10 cellular contexts compared by ENCODE assay signal in the genomic region with DNA sequence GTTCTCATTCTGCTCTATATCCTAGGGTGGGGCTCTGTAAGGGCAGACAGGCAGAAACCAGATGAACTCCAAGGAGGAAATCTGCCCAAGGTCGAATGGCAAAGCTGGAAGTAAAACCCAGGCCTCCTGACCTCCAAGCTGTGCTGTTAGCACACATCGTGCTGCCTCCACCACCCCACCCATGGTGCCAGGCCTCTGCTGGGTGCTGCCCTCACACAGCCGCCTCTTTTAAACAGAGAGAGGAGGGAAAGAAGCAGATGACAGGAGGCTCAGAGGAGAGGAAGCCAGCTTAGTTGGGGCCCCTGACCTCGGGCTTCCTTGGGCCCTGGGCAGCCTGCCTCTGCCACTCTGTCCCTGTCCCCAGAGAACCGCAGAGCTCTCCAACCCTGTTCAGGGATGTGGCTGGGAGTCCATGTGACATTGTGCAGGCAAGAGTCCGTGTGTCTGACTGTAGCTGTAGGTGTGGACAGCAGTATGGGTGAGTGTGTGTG. TPM values are rescaled to one million over a fixed set of nuclear protein-coding genes. Genes with fewer than 3 reads are reported as not detected.
DNase-seq lines count a peak whose midpoint lies in the region; ATAC-seq and TF ChIP-seq lines count a peak whose summit lies in the region.
"Had no signal": no experiment of that assay in that cellular context is flagged by ENCODE, and none has a peak within 500 bp of the region (broad histone marks: within the 10 kb centered on the region; RNA-seq: fewer than 3 reads in every experiment).

No MANE protein-coding gene starts in this region.

- intact Hi-C loops in upper lobe of right lung (cut with DNase I) (no loop called here), A673 (cut with micrococcal nuclease; ENCODE audit: unreplicated experiment) (no loop called here)

- H3K36me3 ChIP-seq in muscle layer of colon (ENCODE audit: insufficient read depth, low read length): no peaks in the 10 kb centered on the region
- no peaks in the 10 kb centered on the region for H3K36me3 ChIP-seq in upper lobe of right lung
- no peaks in the 10 kb centered on the region for H3K36me3 ChIP-seq in A673 (ENCODE audit: insufficient read depth, low read length, poor library complexity, severe bottlenecking)

- H3K9me3 ChIP-seq in muscle layer of colon (ENCODE audit: low read length) (no peaks in the 10 kb centered on the region), upper lobe of right lung (no peaks in the 10 kb centered on the region), A673 (ENCODE audit: low read depth, low read length, poor library complexity, severe bottlenecking) (no peaks in the 10 kb centered on the region)

- CTCF ChIA-PET in A673 (lab: Charles Lee): no interaction called here

- H3K36me3 Mint-ChIP-seq in T-helper 1 cell treated with Interleukin-12 subunit alpha and Interleukin-12 subunit beta and Interleukin-4 antibody, amounts not matched to agents 30 μg/mL and 1 μg/mL, for 36 hours (ENCODE audit: low read depth): no peaks in the 10 kb centered on the region

- ATAC-seq in upper lobe of right lung (peak; percentile 59), GM19455 (IDR thresholded peaks at IDR 0.05; ENCODE audit: unreplicated experiment) (no peak)
- ATAC-seq: activated T-cell treated with anti-CD3 and anti-CD28 coated beads, Interleukin-2, amount 50 U/mL, for 4 hours had no signal

- H3K27me3 Mint-ChIP-seq in T-helper 1 cell treated with Interleukin-12 subunit alpha and Interleukin-12 subunit beta and Interleukin-4 antibody, amounts not matched to agents 30 μg/mL and 1 μg/mL, for 36 hours (ENCODE audit: low read depth): peaks cover 56% of the 10 kb centered on the region

- TF ChIP-seq CTCF in epithelial cell of proximal tubule (conservative IDR thresholded peaks at IDR 0.05; ENCODE audit: low read depth, low read length): no peak
- TF ChIP-seq CTCF in upper lobe of right lung (IDR thresholded peaks at IDR 0.05): no peak
- no peak for TF ChIP-seq CTCF in A673 (conservative IDR thresholded peaks at IDR 0.05; ENCODE audit: low read depth, low read length)

- H3K9ac ChIP-seq in muscle layer of colon (ENCODE audit: low read length): peak overlapping the region; percentile 53

- H3K27ac Mint-ChIP-seq in T-helper 1 cell treated with Interleukin-12 subunit alpha and Interleukin-12 subunit beta and Interleukin-4 antibody, amounts not matched to agents 30 μg/mL and 1 μg/mL, for 36 hours: no peak overlapping the region

- peaks cover 32% of the 10 kb centered on the region for H3K4me1 ChIP-seq in muscle layer of colon (ENCODE audit: insufficient read depth, low read length)
- peaks cover 6% of the 10 kb centered on the region for H3K4me1 ChIP-seq in upper lobe of right lung
- no peaks in the 10 kb centered on the region for H3K4me1 ChIP-seq in A673 (ENCODE audit: insufficient read depth, low read length, poor library complexity, severe bottlenecking)

- H3K4me3 Mint-ChIP-seq in T-helper 1 cell treated with Interleukin-12 subunit alpha and Interleukin-12 subunit beta and Interleukin-4 antibody, amounts not matched to agents 30 μg/mL and 1 μg/mL, for 36 hours: peak overlapping the region; percentile 25

- peaks cover 12% of the 10 kb centered on the region for H3K4me1 Mint-ChIP-seq in T-helper 1 cell treated with Interleukin-12 subunit alpha and Interleukin-12 subunit beta and Interleukin-4 antibody, amounts not matched to agents 30 μg/mL and 1 μg/mL, for 36 hours (ENCODE audit: low read depth)

- DNase-seq in T-helper 1 cell (no peak), epithelial cell of proximal tubule (ENCODE audit: low read depth) (no peak), upper lobe of right lung (peak; percentile 64), NCI-H1048 (lab: John Stamatoyannopoulos, UW) (no peak), A673 (ENCODE audit: low spot score) (no peak)
- DNase-seq: 8988T; activated T-cell treated with anti-CD3 and anti-CD28 coated beads, Interleukin-2, amount 50 U/mL, for 4 hours had no signal

- POLR2A ChIA-PET in A673 (lab: Charles Lee; ENCODE audit: low non-redundant PET): interaction anchor here (0.6 kb wide), 1 partner anchor 11 kb away, joined by 3 read pairs; no protein-coding TSS in a partner anchor

- H3K27ac ChIP-seq in muscle layer of colon (ENCODE audit: low read depth, low read length) (peak overlapping the region; percentile 48), upper lobe of right lung (peak overlapping the region; percentile 68), A673 (ENCODE audit: low read depth, low read length, poor library complexity, severe bottlenecking) (no peak overlapping the region)

- H3K9me3 Mint-ChIP-seq in T-helper 1 cell treated with Interleukin-12 subunit alpha and Interleukin-12 subunit beta and Interleukin-4 antibody, amounts not matched to agents 30 μg/mL and 1 μg/mL, for 36 hours: no peaks in the 10 kb centered on the region
- H3K9me3 Mint-ChIP-seq: activated T-cell treated with anti-CD3 and anti-CD28 coated beads, Interleukin-2, amount 50 U/mL, for 4 hours had no signal

- no TSS peak for BruUV-seq in A673 (replicated peaks; lab: Mats Ljungman, UMichigan)

- H3K27me3 ChIP-seq in muscle layer of colon (ENCODE audit: control insufficient read depth in 1 of 2, insufficient read depth in 2 of 2, low read length in 2 of 2): no peaks in the 10 kb centered on the region
- no peaks in the 10 kb centered on the region for H3K27me3 ChIP-seq in upper lobe of right lung
- no peaks in the 10 kb centered on the region for H3K27me3 ChIP-seq in A673 (replicated peaks; ENCODE audit: insufficient read depth, low read depth, low read length, poor library complexity)

- H3K4me3 ChIP-seq in epithelial cell of proximal tubule (ENCODE audit: low read depth, low read length) (peak overlapping the region; percentile 84), muscle layer of colon (ENCODE audit: low read depth in 1 of 2, low read length in 2 of 2) (peak overlapping the region; percentile 68 to 84), upper lobe of right lung (peak overlapping the region; percentile 72), A673 (ENCODE audit: low read depth, low read length, poor library complexity, severe bottlenecking) (no peak overlapping the region)

RNA-seq across cellular contexts. Expression of gene SYNC, which starts 1.1 kb away (rescaled TPM):
- total RNA-seq in epithelial cell of proximal tubule (6.6 and 10.3 TPM in 2 replicates), upper lobe of right lung (16.9 TPM), A673 (2021) (0.71 TPM in 1 of 2 replicates, not detected in the other)
- total RNA-seq: activated T-cell treated with anti-CD3 and anti-CD28 coated beads, Interleukin-2, amount 50 U/mL, for 4 hours had no signal

RNA-seq across cellular contexts. Expression of gene RBBP4, which starts 50.5 kb away (rescaled TPM):
- total RNA-seq in epithelial cell of proximal tubule (175 and 246 TPM in 2 replicates), upper lobe of right lung (156 TPM), A673 (2021) (496 and 513 TPM in 2 replicates)

RNA-seq across cellular contexts. Expression of gene ZBTB8OS, which starts 51.1 kb away (rescaled TPM):
- 31.3 and 53.1 TPM in 2 replicates for total RNA-seq in epithelial cell of proximal tubule
- 47.8 TPM for total RNA-seq in upper lobe of right lung
- 70.6 and 72.1 TPM in 2 replicates for total RNA-seq in A673 (2021)
